In the genomic region with DNA sequence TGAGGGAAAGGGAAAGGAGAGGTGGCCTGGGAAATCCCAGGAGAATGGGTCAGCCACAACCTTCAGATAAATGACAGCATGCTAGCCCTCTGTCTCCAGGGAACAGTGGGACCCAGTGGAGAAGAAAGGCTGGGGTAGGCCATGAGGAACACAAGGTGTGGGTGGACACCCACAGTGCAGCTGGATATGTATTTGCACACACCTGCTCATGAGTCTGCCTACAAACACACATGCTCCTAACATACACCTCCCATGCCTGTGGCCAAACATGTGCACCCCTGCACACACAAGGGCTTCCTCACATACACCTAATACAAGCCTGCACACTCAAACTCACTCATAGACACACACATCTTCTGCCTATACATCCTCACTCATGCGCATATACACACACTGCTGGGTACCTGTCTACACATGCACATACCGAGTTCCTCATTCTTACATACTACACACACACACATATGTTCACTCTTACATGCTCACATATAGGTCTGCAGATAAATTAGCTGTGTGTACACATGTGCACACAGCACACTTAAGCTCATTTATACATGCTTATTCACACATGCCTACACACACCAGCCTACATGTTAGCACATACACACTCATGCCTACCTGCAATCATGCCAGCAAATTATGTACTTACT, we compare ENCODE assay signal across 1 cellular context.
TF ChIP-seq lines count a peak whose summit lies in the region.

No MANE protein-coding gene starts in this region.

TF ChIP-seq in IMR-90, 13 proteins besides CTCF, POLR2A, EP300 and RAD21:
- no peak for TF ChIP-seq SMC3 (IDR thresholded peaks at IDR 0.05; ENCODE audit: low read depth, low read length)
- TF ChIP-seq CEBPB (IDR thresholded peaks at IDR 0.05; ENCODE audit: low read depth, low read length): no peak
- no peak for TF ChIP-seq MAZ (IDR thresholded peaks at IDR 0.05; ENCODE audit: borderline replicate concordance, low read depth, low read length)
- no peak for TF ChIP-seq MAFK (IDR thresholded peaks at IDR 0.05; ENCODE audit: low read depth, low read length)
- no peak for TF ChIP-seq RFX5 (IDR thresholded peaks at IDR 0.05; ENCODE audit: low read depth, low read length)
- no peak for TF ChIP-seq BHLHE40 (IDR thresholded peaks at IDR 0.05; ENCODE audit: low read depth, low read length)
- no peak for TF ChIP-seq MXI1 (IDR thresholded peaks at IDR 0.05; ENCODE audit: borderline replicate concordance, low read depth, low read length)
- TF ChIP-seq FOS (IDR thresholded peaks at IDR 0.05; ENCODE audit: low read depth, low read length): no peak
- no peak for TF ChIP-seq USF2 (IDR thresholded peaks at IDR 0.05; ENCODE audit: low read depth, low read length)
- no peak for TF ChIP-seq ELK1 (IDR thresholded peaks at IDR 0.05; ENCODE audit: borderline replicate concordance, low read depth, low read length)
- no peak for TF ChIP-seq CHD1 (IDR thresholded peaks at IDR 0.05; ENCODE audit: low read depth, low read length)
- no peak for TF ChIP-seq RCOR1 (IDR thresholded peaks at IDR 0.05; ENCODE audit: insufficient replicate concordance, low read length)
- TF ChIP-seq NFE2L2 (IDR thresholded peaks at IDR 0.05; ENCODE audit: low read depth, low read length): no peak
